20 cellular contexts compared by ENCODE assay signal in genomic region chr1:36346741-36347370, GRCh38. TPM values are rescaled to one million over a fixed set of nuclear protein-coding genes. Genes with fewer than 3 reads are reported as not detected.
DNase-seq lines count a peak whose midpoint lies in the region; TF ChIP-seq lines count a peak whose summit lies in the region.
"Had no signal": no experiment of that assay in that cellular context is flagged by ENCODE, and none has a peak within 500 bp of the region (broad histone marks: within the 10 kb centered on the region; RNA-seq: fewer than 3 reads in every experiment).

No MANE protein-coding gene starts in this region.

- H3K36me3 Mint-ChIP-seq in T-helper 2 cell treated with Interferon-gamma antibody and Interleukin-4, amounts not matched to agents 5 μg/mL and 100 μg/mL, for 36 hours (ENCODE audit: low read depth), result peaks cover 31% of the 10 kb centered on the region
- no peaks in the 10 kb centered on the region for H3K36me3 Mint-ChIP-seq in glutamatergic neuron (ENCODE audit: unreplicated experiment)

- H3F3A ChIP-seq in smooth muscle cell (ENCODE audit: low read depth), result peaks cover 14% of the 10 kb centered on the region

- H3K27me3 Mint-ChIP-seq in T-helper 2 cell treated with Interferon-gamma antibody and Interleukin-4, amounts not matched to agents 5 μg/mL and 100 μg/mL, for 36 hours (ENCODE audit: low read depth), result no peaks in the 10 kb centered on the region
- H3K27me3 Mint-ChIP-seq in glutamatergic neuron (ENCODE audit: unreplicated experiment), result peaks cover 6% of the 10 kb centered on the region
- H3K27me3 Mint-ChIP-seq: B cell; CD4-positive, CD25-positive, alpha-beta regulatory T cell had no signal

- no peak overlapping the region for H2AFZ ChIP-seq in smooth muscle cell (ENCODE audit: low read depth)

- DNase-seq in T-helper 2 cell treated with Interferon-gamma antibody and Interleukin-4, amounts not matched to agents 5 μg/mL and 100 μg/mL, for 36 hours (ENCODE audit: low spot score), result no peak
- no peak for DNase-seq in T-helper 2 cell
- DNase-seq in D341Med (ENCODE audit: low spot score), result peak; percentile 86
- DNase-seq in glutamatergic neuron, result peak; percentile 78
- DNase-seq in smooth muscle cell (lab: John Stamatoyannopoulos, UW; ENCODE audit: unreplicated experiment), result peak; percentile 10
- DNase-seq in NCI-H1436 (lab: John Stamatoyannopoulos, UW), result no peak
- no peak for DNase-seq in GM19238 (ENCODE audit: insufficient read length, low spot score)
- DNase-seq: CD4-positive, CD25-positive, alpha-beta regulatory T cell; COR-L47; H9; Karpas-422; NCI-H1092; NCI-H146; NCI-H2081 treated with DMSO at 0.1 percent for 48 hours; NCI-H510A; NCI-H774; Right ventricle myocardium superior had no signal

- no peaks in the 10 kb centered on the region for H3K9me3 ChIP-seq in smooth muscle cell (replicated peaks; ENCODE audit: low read depth)

- 61% methylated on average over 8 of the region's 8 CpGs for WGBS in smooth muscle cell (ENCODE audit: low lambda C conversion rate)

- H3K4me3 ChIP-seq in smooth muscle cell, result no peak overlapping the region
- H3K4me3 ChIP-seq: GM12878 had no signal

- TF ChIP-seq CTCF in glutamatergic neuron (IDR thresholded peaks at IDR 0.05; ENCODE audit: partially characterized antibody, unreplicated experiment) (no peak), smooth muscle cell (IDR thresholded peaks at IDR 0.05; ENCODE audit: borderline replicate concordance, insufficient read depth, poor library complexity, severe bottlenecking) (no peak)

- H3K27me3 ChIP-seq in smooth muscle cell (ENCODE audit: low read depth), result no peaks in the 10 kb centered on the region

- H3K79me2 ChIP-seq in smooth muscle cell (ENCODE audit: low read depth), result peaks cover 3% of the 10 kb centered on the region

- H3K4me3 Mint-ChIP-seq in T-helper 2 cell treated with Interferon-gamma antibody and Interleukin-4, amounts not matched to agents 5 μg/mL and 100 μg/mL, for 36 hours, result no peak overlapping the region
- peak overlapping the region; percentile 63 for H3K4me3 Mint-ChIP-seq in glutamatergic neuron (ENCODE audit: unreplicated experiment)
- H3K4me3 Mint-ChIP-seq: B cell; CD4-positive, CD25-positive, alpha-beta regulatory T cell; H9 had no signal

- no peaks in the 10 kb centered on the region for H3K36me3 ChIP-seq in smooth muscle cell (ENCODE audit: low read depth)

- peak overlapping the region; percentile 10 for H3K27ac Mint-ChIP-seq in T-helper 2 cell treated with Interferon-gamma antibody and Interleukin-4, amounts not matched to agents 5 μg/mL and 100 μg/mL, for 36 hours
- H3K27ac Mint-ChIP-seq in glutamatergic neuron (ENCODE audit: unreplicated experiment), result peak overlapping the region; percentile 97
- H3K27ac Mint-ChIP-seq: B cell; CD4-positive, CD25-positive, alpha-beta regulatory T cell had no signal

- H3K4me1 Mint-ChIP-seq in T-helper 2 cell treated with Interferon-gamma antibody and Interleukin-4, amounts not matched to agents 5 μg/mL and 100 μg/mL, for 36 hours (ENCODE audit: low read depth), result peaks cover 11% of the 10 kb centered on the region
- peaks cover 40% of the 10 kb centered on the region for H3K4me1 Mint-ChIP-seq in glutamatergic neuron (ENCODE audit: low read depth, unreplicated experiment)

- peak overlapping the region; percentile 100 for H3K27ac ChIP-seq in smooth muscle cell (ENCODE audit: low read depth)

- peaks cover 21% of the 10 kb centered on the region for H3K4me1 ChIP-seq in smooth muscle cell (ENCODE audit: low read depth)

- H3K9me3 Mint-ChIP-seq in T-helper 2 cell treated with Interferon-gamma antibody and Interleukin-4, amounts not matched to agents 5 μg/mL and 100 μg/mL, for 36 hours, result no peaks in the 10 kb centered on the region
- H3K9me3 Mint-ChIP-seq in glutamatergic neuron (ENCODE audit: unreplicated experiment), result peaks cover 12% of the 10 kb centered on the region
- H3K9me3 Mint-ChIP-seq: CD4-positive, CD25-positive, alpha-beta regulatory T cell; H9 had no signal

- H3K4me2 ChIP-seq in smooth muscle cell, result peak overlapping the region; percentile 68

- peak overlapping the region; percentile 16 for H3K9ac ChIP-seq in smooth muscle cell (ENCODE audit: low read depth)

- no peaks in the 10 kb centered on the region for H4K20me1 ChIP-seq in smooth muscle cell (ENCODE audit: low read depth)

RNA-seq across cellular contexts. Expression of gene EVA1B, which starts 23.4 kb away (rescaled TPM):
- total RNA-seq in glutamatergic neuron (ENCODE audit: unreplicated experiment), result 1.5 TPM
- total RNA-seq in smooth muscle cell, result 49.8 and 88.7 TPM in 2 replicates
- 164 and 182 TPM in 2 replicates for polyA plus RNA-seq in smooth muscle cell

RNA-seq across cellular contexts. Expression of gene STK40, which starts 38.9 kb away (rescaled TPM):
- total RNA-seq in glutamatergic neuron (ENCODE audit: unreplicated experiment), result 52.9 TPM
- 7.2 and 8.4 TPM in 2 replicates for total RNA-seq in smooth muscle cell
- 18.8 and 28.3 TPM in 2 replicates for polyA plus RNA-seq in smooth muscle cell

RNA-seq across cellular contexts. Expression of gene SH3D21, which starts 40.7 kb away (rescaled TPM):
- total RNA-seq in glutamatergic neuron (ENCODE audit: unreplicated experiment), result 11.8 TPM
- total RNA-seq in smooth muscle cell, result 12.0 and 16.4 TPM in 2 replicates
- polyA plus RNA-seq in smooth muscle cell, result 6.9 and 8.2 TPM in 2 replicates
- total RNA-seq: A172 had no signal

RNA-seq across cellular contexts. Expression of gene LSM10, which starts 50.9 kb away (rescaled TPM):
- total RNA-seq in glutamatergic neuron (ENCODE audit: unreplicated experiment), result 44.4 TPM
- 6.9 and 12.2 TPM in 2 replicates for total RNA-seq in smooth muscle cell
- 59.4 and 72.9 TPM in 2 replicates for polyA plus RNA-seq in smooth muscle cell

Comparison
In these comparisons a context has a peak if more than half of its experiments do, and no peak if none do; other contexts are left out.
1. DNase-seq: peak in D341Med (single experiment), glutamatergic neuron (single experiment) and smooth muscle cell (single experiment); none in T-helper 2 cell treated with Interferon-gamma antibody and Interleukin-4, amounts not matched to agents 5 μg/mL and 100 μg/mL, for 36 hours (single experiment), T-helper 2 cell (0 of 5), NCI-H1436 (single experiment) and GM19238 (single experiment).
2. RNA of gene EVA1B, which starts 23.4 kb away (total RNA-seq): 49.8 to 88.7 TPM in smooth muscle cell; 1.5 TPM in glutamatergic neuron (single experiment); every median in the first group is over 10 times any median in the second.